ENCODE assay signal across 13 cellular contexts in the genomic region with DNA sequence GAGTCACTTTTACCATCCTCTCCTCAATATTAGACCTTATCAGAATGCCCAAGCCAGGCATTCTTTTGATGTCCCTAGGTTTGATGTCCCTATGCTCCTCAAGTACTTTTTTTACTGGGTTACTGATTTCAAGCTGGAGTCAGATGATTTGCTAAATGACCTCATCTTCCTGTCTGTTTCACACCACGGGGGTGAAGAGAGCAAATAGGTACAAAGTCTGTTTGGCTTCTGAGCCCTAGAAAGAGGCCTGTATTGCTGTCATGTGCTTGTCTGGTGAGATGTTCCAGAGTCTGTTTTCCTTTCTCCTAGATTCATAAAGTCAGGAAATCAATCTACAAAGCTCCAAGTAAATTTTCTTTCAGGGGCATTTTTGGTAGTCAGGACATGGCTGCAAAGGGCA. TPM values are rescaled to one million over a fixed set of nuclear protein-coding genes. Genes with fewer than 3 reads are reported as not detected.
DNase-seq lines count a peak whose midpoint lies in the region; ATAC-seq, FAIRE-seq and TF ChIP-seq lines count a peak whose summit lies in the region.
"Had no signal": no experiment of that assay in that cellular context is flagged by ENCODE, and none has a peak within 500 bp of the region (broad histone marks: within the 10 kb centered on the region; RNA-seq: fewer than 3 reads in every experiment).

No MANE protein-coding gene starts in this region.

- TF ChIP-seq CTCF in bronchial epithelial cell (IDR thresholded peaks at IDR 0.05; ENCODE audit: insufficient read depth, low read length, severe bottlenecking) = no peak
- no peak for TF ChIP-seq CTCF in right lobe of liver (IDR thresholded peaks at IDR 0.05)

- 0% methylated on average over 1 of the region's 1 CpG for WGBS in right lobe of liver (ENCODE audit: insufficient coverage, low coverage, low lambda C conversion rate, missing lambda C conversion rate)

- intact Hi-C loops in right lobe of liver (cut with DNase I) = no loop called here

- H3K9me3 ChIP-seq in right lobe of liver = no peaks in the 10 kb centered on the region
- H3K9me3 ChIP-seq: SJCRH30 had no signal

- no peak for TF ChIP-seq POLR2A in right lobe of liver (IDR thresholded peaks at IDR 0.05)

- H3K4me3 ChIP-seq in bronchial epithelial cell (ENCODE audit: low read depth, low read length) (no peak overlapping the region), right lobe of liver (no peak overlapping the region)
- H3K4me3 ChIP-seq: SJCRH30, skin epidermis had no signal

- H3K27me3 ChIP-seq in bronchial epithelial cell (ENCODE audit: control insufficient read depth, insufficient read depth, low read length) = no peaks in the 10 kb centered on the region
- no peaks in the 10 kb centered on the region for H3K27me3 ChIP-seq in right lobe of liver
- H3K27me3 ChIP-seq: SJCRH30 had no signal

- DNase-seq in A172 (ENCODE audit: low spot score) (peak; percentile 23), bronchial epithelial cell (ENCODE audit: low read depth) (peak; percentile 35), right lobe of liver (peak in 1 of 3 donors; percentile 67), H4 (ENCODE audit: low spot score) (no peak), NCI-H774 (lab: John Stamatoyannopoulos, UW) (no peak)
- no peak for DNase-seq in central memory CD4-positive, alpha-beta T cell
- DNase-seq: 8988T, foreskin melanocyte, NCI-H1105 treated with DMSO at 0.1 percent for 48 hours, SJCRH30 had no signal

- H3K36me3 ChIP-seq in bronchial epithelial cell (ENCODE audit: control insufficient read depth, insufficient read depth, low read length) (no peaks in the 10 kb centered on the region), right lobe of liver (no peaks in the 10 kb centered on the region)
- H3K36me3 ChIP-seq: SJCRH30 had no signal

- peaks cover 0 to 9% (median 2%) of the 10 kb centered on the region in 4 donors for H3K4me1 ChIP-seq in right lobe of liver
- H3K4me1 ChIP-seq: SJCRH30 had no signal

- FAIRE-seq in bronchial epithelial cell (lab: Jason Lieb, UNC) = no peak

- ATAC-seq in HG03108 (IDR thresholded peaks at IDR 0.05; ENCODE audit: unreplicated experiment) (peak; percentile 84), right lobe of liver (peak; percentile 96 to 98 (median 96)), HG02973 (IDR thresholded peaks at IDR 0.05; ENCODE audit: unreplicated experiment) (no peak)

- H3K27ac ChIP-seq in right lobe of liver = peak overlapping the region in 2 of 3 donors; percentile 4 to 51
- H3K27ac ChIP-seq: SJCRH30 had no signal

RNA-seq across cellular contexts. Expression of a gene that starts 12.7 kb away (rescaled TPM):
- total RNA-seq in A172 (2014; rRNA removed; shearing (Covaris generic)) = 38.5 and 46.1 TPM in 2 replicates
- total RNA-seq in bronchial epithelial cell (0.51 and 0.79 TPM in 2 replicates), right lobe of liver (10 to 100 TPM in 5 of 6 experiments, 1 to 10 TPM in 1; 7.3 to 32.8 (median 14.0) TPM)
- 16.7 and 17.6 TPM in 2 replicates for total RNA-seq in H4 (2014; rRNA removed; shearing (Covaris generic))

Comparison
In these comparisons a context has a peak if more than half of its experiments do, and no peak if none do; other contexts are left out.
1. DNase-seq: peak in A172 (single experiment) and bronchial epithelial cell (single experiment); none in H4 (single experiment), NCI-H774 (single experiment) and central memory CD4-positive, alpha-beta T cell (single experiment).